12 cellular contexts compared by ENCODE assay signal in the genomic region with DNA sequence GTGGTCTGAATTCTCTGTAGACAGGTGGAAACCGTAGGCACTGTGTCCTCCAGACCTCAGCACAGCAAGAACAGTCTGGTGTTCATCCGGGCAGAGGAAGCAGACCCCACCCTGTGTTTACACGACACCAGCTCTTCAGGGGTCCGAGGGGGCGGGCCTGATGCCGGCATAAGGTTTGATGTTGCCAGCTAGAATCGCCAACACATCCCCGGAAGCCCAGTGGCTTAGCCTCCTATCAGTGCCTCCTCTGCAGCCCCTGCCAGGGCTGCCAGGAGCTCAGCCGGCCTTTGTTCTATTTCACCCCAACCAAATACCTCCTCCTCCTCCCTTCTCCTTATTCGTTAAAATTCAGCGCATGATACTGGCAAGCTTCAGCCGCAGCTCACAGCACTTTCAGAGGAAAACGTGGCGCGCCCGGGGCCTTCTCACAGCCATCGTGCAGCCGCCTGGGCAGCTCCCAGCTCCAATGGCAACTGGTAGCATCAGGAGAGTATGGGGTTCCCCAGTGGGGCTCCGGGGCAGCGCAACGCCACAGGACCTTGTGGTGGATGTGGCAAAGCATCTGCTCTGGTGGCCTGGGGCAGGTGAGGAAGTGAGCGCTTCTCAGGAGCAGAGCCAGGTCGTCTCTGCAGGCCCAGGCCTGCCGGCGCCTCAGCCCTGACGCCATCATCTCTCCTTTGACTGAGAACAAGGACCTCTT.
DNase-seq lines count a peak whose midpoint lies in the region; FAIRE-seq and TF ChIP-seq lines count a peak whose summit lies in the region.
"Had no signal": no experiment of that assay in that cellular context is flagged by ENCODE, and none has a peak within 500 bp of the region (broad histone marks: within the 10 kb centered on the region; RNA-seq: fewer than 3 reads in every experiment).

No MANE protein-coding gene starts in this region.

- peak overlapping the region; percentile 79 for H3K4me2 ChIP-seq in keratinocyte (ENCODE audit: control insufficient read depth, extremely low read depth, insufficient read depth, low read depth, low read length)

- TF ChIP-seq POLR2A in suprapubic skin (IDR thresholded peaks at IDR 0.05), result no peak

- H3K9me1 ChIP-seq in keratinocyte (ENCODE audit: control insufficient read depth, extremely low read depth, insufficient read depth, low read length), result no peaks in the 10 kb centered on the region

- no peak for TF ChIP-seq CTCF in keratinocyte (optimal IDR thresholded peaks at IDR 0.05 in 1 of 3, IDR thresholded peaks at IDR 0.05 in 1 of 3, conservative IDR thresholded peaks at IDR 0.05 in 1 of 3; ENCODE audit: extremely low read depth in 1 of 3, insufficient read depth in 2 of 3, low read length in 3 of 3)
- no peak for TF ChIP-seq CTCF in suprapubic skin (IDR thresholded peaks at IDR 0.05)

- H3K9me3 ChIP-seq in keratinocyte (ENCODE audit: control insufficient read depth, low read depth, low read length) (no peaks in the 10 kb centered on the region), suprapubic skin (no peaks in the 10 kb centered on the region)
- H3K9me3 ChIP-seq: SJSA1 had no signal

- no peaks in the 10 kb centered on the region for H3K27me3 ChIP-seq in keratinocyte (ENCODE audit: control insufficient read depth, extremely low read depth, insufficient read depth, low read length)
- no peaks in the 10 kb centered on the region for H3K27me3 ChIP-seq in suprapubic skin
- H3K27me3 ChIP-seq: SJSA1 had no signal

- H4K20me1 ChIP-seq in keratinocyte (ENCODE audit: control insufficient read depth, extremely low read depth, insufficient read depth, low read length), result no peaks in the 10 kb centered on the region

- H3K4me3 ChIP-seq in keratinocyte (ENCODE audit: control insufficient read depth in 2 of 3, extremely low read depth in 1 of 3, insufficient read depth in 2 of 3, low read depth in 1 of 3, low read length in 3 of 3) (peak overlapping the region in 1 of 3 experiments; percentile 7), suprapubic skin (no peak overlapping the region)
- H3K4me3 ChIP-seq: SJSA1 had no signal

- TF ChIP-seq EP300 in suprapubic skin (IDR thresholded peaks at IDR 0.05), result no peak

- peak; percentile 91 for FAIRE-seq in keratinocyte (lab: Jason Lieb, UNC)

- peak overlapping the region; percentile 41 for H2AFZ ChIP-seq in keratinocyte (ENCODE audit: control insufficient read depth, low read length)

- DNase-seq in DMS53 (lab: John Stamatoyannopoulos, UW), result peak; percentile 54
- DNase-seq in DMS53 treated with DMSO at 0.1 percent for 48 hours (lab: John Stamatoyannopoulos, UW; ENCODE audit: unreplicated experiment), result no peak
- peak; percentile 81 for DNase-seq in keratinocyte (ENCODE audit: low read depth, low spot score)
- peak in 1 of 2 donors; percentile 65 for DNase-seq in suprapubic skin (ENCODE audit: low spot score in 2 of 2)
- DNase-seq in activated effector memory CD4-positive, alpha-beta T cell treated with Interleukin-2 at 50 U/mL for 16 hours, result no peak
- DNase-seq in stimulated activated CD4-positive, alpha-beta T cell treated with anti-CD3 and anti-CD28 coated beads, Interleukin-2, amount 100 ng/mL, for 48 hours, result no peak
- no peak for DNase-seq in GDM1 (lab: John Stamatoyannopoulos, UW)
- DNase-seq: activated gamma-delta T cell; effector CD4-positive, alpha-beta T cell had no signal

- 58% methylated on average over 24 of the region's 26 CpGs for WGBS in suprapubic skin

- peak overlapping the region; percentile 59 for H3K27ac ChIP-seq in angular gyrus (ENCODE audit: low read depth, low read length)
- H3K27ac ChIP-seq in keratinocyte (ENCODE audit: control insufficient read depth, insufficient read depth, low read length), result peak overlapping the region; percentile 62
- peak overlapping the region; percentile 56 for H3K27ac ChIP-seq in suprapubic skin
- H3K27ac ChIP-seq: 22Rv1, SJSA1 had no signal

- H3K9ac ChIP-seq in keratinocyte (ENCODE audit: control insufficient read depth, extremely low read depth, insufficient read depth, low read length), result peak overlapping the region; percentile 58

- H3K36me3 ChIP-seq in keratinocyte (ENCODE audit: control insufficient read depth in 2 of 2, extremely low read depth in 1 of 2, insufficient read depth in 2 of 2, low read length in 2 of 2) (no peaks in the 10 kb centered on the region), suprapubic skin (no peaks in the 10 kb centered on the region)

- no peaks in the 10 kb centered on the region for H3K79me2 ChIP-seq in keratinocyte (ENCODE audit: control insufficient read depth, insufficient read depth, low read length)

- peaks cover 25% of the 10 kb centered on the region for H3K4me1 ChIP-seq in keratinocyte (ENCODE audit: control insufficient read depth, extremely low read depth, insufficient read depth, low read length)
- H3K4me1 ChIP-seq in suprapubic skin, result peaks cover 33% of the 10 kb centered on the region

- dilution Hi-C loops in keratinocyte (cut with MboI; ENCODE audit: extremely low pct_ligation_motif_present, low sequenced_read_pairs), result no loop called here

Comparison
In these comparisons a context has a peak if more than half of its experiments do, and no peak if none do; other contexts are left out.
1. DNase-seq: peak in DMS53 (single experiment) and keratinocyte (single experiment); none in DMS53 treated with DMSO at 0.1 percent for 48 hours (single experiment), activated effector memory CD4-positive, alpha-beta T cell treated with Interleukin-2 at 50 U/mL for 16 hours (single experiment), stimulated activated CD4-positive, alpha-beta T cell treated with anti-CD3 and anti-CD28 coated beads, Interleukin-2, amount 100 ng/mL, for 48 hours (0 of 2) and GDM1 (single experiment).
2. Peak in every context shown above with its lines, with median percentiles within 50 percentile points of each other: H3K27ac ChIP-seq.